ENCODE assay signal across 19 cellular contexts in genomic region chr5:96821260-96821916, GRCh38. TPM values are rescaled to one million over a fixed set of nuclear protein-coding genes. Genes with fewer than 3 reads are reported as not detected.
DNase-seq lines count a peak whose midpoint lies in the region; ATAC-seq, FAIRE-seq and TF ChIP-seq lines count a peak whose summit lies in the region.
"Had no signal": no experiment of that assay in that cellular context is flagged by ENCODE, and none has a peak within 500 bp of the region (broad histone marks: within the 10 kb centered on the region; RNA-seq: fewer than 3 reads in every experiment).

No MANE protein-coding gene starts in this region.

- TF ChIP-seq POLR2A in GM18505 (IDR thresholded peaks at IDR 0.05; ENCODE audit: borderline replicate concordance, extremely low read depth, insufficient read depth, insufficient read length): no peak

- POLR2A ChIA-PET in WTC11 (lab: Charles Lee): no interaction called here

- H3K9me3 ChIP-seq in BLaER1 (no peaks in the 10 kb centered on the region), keratinocyte (ENCODE audit: control insufficient read depth, low read depth, low read length) (no peaks in the 10 kb centered on the region), GM23248 (ENCODE audit: low read depth) (no peaks in the 10 kb centered on the region)
- H3K9me3 ChIP-seq: thoracic aorta had no signal

- no peaks in the 10 kb centered on the region for H3K36me3 ChIP-seq in BLaER1
- H3K36me3 ChIP-seq in keratinocyte (ENCODE audit: control insufficient read depth in 2 of 2, extremely low read depth in 1 of 2, insufficient read depth in 2 of 2, low read length in 2 of 2): no peaks in the 10 kb centered on the region
- no peaks in the 10 kb centered on the region for H3K36me3 ChIP-seq in GM23248 (ENCODE audit: low read depth)
- H3K36me3 ChIP-seq: thoracic aorta had no signal

- H3K27me3 Mint-ChIP-seq in WTC11 (ENCODE audit: low read depth): no peaks in the 10 kb centered on the region
- H3K27me3 Mint-ChIP-seq in activated T-cell treated with anti-CD3 and anti-CD28 coated beads, Interleukin-2, amount 50 U/mL, for 72 hours (ENCODE audit: low read depth): no peaks in the 10 kb centered on the region
- no peaks in the 10 kb centered on the region for H3K27me3 Mint-ChIP-seq in glutamatergic neuron (ENCODE audit: unreplicated experiment)
- H3K27me3 Mint-ChIP-seq: activated CD4-positive, alpha-beta T cell treated with anti-CD3 and anti-CD28 coated beads for 36 hours; activated naive CD4-positive, alpha-beta T cell treated with anti-CD3 and anti-CD28 coated beads, Interleukin-2, amount 50 U/mL, for 24 hours had no signal

- H3K27me3 ChIP-seq in BLaER1: no peaks in the 10 kb centered on the region
- H3K27me3 ChIP-seq in keratinocyte (ENCODE audit: control insufficient read depth, extremely low read depth, insufficient read depth, low read length): no peaks in the 10 kb centered on the region
- H3K27me3 ChIP-seq in GM23248 (replicated peaks; ENCODE audit: insufficient read depth): peaks cover 23% of the 10 kb centered on the region; the same call in 1 of the 2 replicates

- H3K79me2 ChIP-seq in keratinocyte (ENCODE audit: control insufficient read depth, insufficient read depth, low read length): no peaks in the 10 kb centered on the region
- H3K79me2 ChIP-seq in GM23248 (ENCODE audit: insufficient read depth): no peaks in the 10 kb centered on the region

- peak overlapping the region; percentile 51 for H3K4me2 ChIP-seq in BLaER1
- peak overlapping the region; percentile 3 for H3K4me2 ChIP-seq in keratinocyte (ENCODE audit: control insufficient read depth, extremely low read depth, insufficient read depth, low read depth, low read length)
- no peak overlapping the region for H3K4me2 ChIP-seq in GM23248 (ENCODE audit: unreplicated experiment)

- peak; percentile 12 for DNase-seq in HS-27A (ENCODE audit: low read depth)
- DNase-seq in WTC11 (ENCODE audit: low spot score): no peak
- DNase-seq in keratinocyte (ENCODE audit: low read depth, low spot score): no peak
- DNase-seq in activated T-cell treated with anti-CD3 and anti-CD28 coated beads, Interleukin-2, amount 50 U/mL, for 72 hours: no peak
- no peak for DNase-seq in GM23248
- no peak for DNase-seq in glutamatergic neuron
- DNase-seq: activated CD4-positive, alpha-beta T cell treated with anti-CD3 and anti-CD28 coated beads for 36 hours; DMS 273 treated with DMSO at 0.1 percent for 48 hours; NCI-H1105 treated with DMSO at 0.1 percent for 48 hours; RPMI8226; stimulated activated CD4-positive, alpha-beta T cell treated with anti-CD3 and anti-CD28 coated beads, Interleukin-4, amount 100 ng/mL, for 4 hours; T-helper 17 cell had no signal

- in situ Hi-C loops in GM23248 (cut with MboI): no loop called here

- H3K9ac ChIP-seq in BLaER1 (no peak overlapping the region), keratinocyte (ENCODE audit: control insufficient read depth, extremely low read depth, insufficient read depth, low read length) (no peak overlapping the region), GM23248 (no peak overlapping the region)

- H3K4me1 Mint-ChIP-seq in WTC11: peaks cover 21% of the 10 kb centered on the region
- H3K4me1 Mint-ChIP-seq in activated T-cell treated with anti-CD3 and anti-CD28 coated beads, Interleukin-2, amount 50 U/mL, for 72 hours (ENCODE audit: low read depth): peaks cover 54% of the 10 kb centered on the region
- H3K4me1 Mint-ChIP-seq in glutamatergic neuron (ENCODE audit: low read depth, unreplicated experiment): no peaks in the 10 kb centered on the region

- no peak overlapping the region for H3K27ac ChIP-seq in BLaER1
- H3K27ac ChIP-seq in keratinocyte (ENCODE audit: control insufficient read depth, insufficient read depth, low read length): peak overlapping the region; percentile 4
- H3K27ac ChIP-seq in GM23248: no peak overlapping the region
- H3K27ac ChIP-seq: skin epidermis, thoracic aorta had no signal

- H3K9me3 Mint-ChIP-seq in WTC11: no peaks in the 10 kb centered on the region
- H3K9me3 Mint-ChIP-seq in activated T-cell treated with anti-CD3 and anti-CD28 coated beads, Interleukin-2, amount 50 U/mL, for 72 hours: no peaks in the 10 kb centered on the region
- H3K9me3 Mint-ChIP-seq in glutamatergic neuron (ENCODE audit: unreplicated experiment): peaks cover 2% of the 10 kb centered on the region
- H3K9me3 Mint-ChIP-seq: activated naive CD4-positive, alpha-beta T cell treated with anti-CD3 and anti-CD28 coated beads, Interleukin-2, amount 50 U/mL, for 24 hours; IgD-negative memory B cell had no signal

- no peaks in the 10 kb centered on the region for H4K20me1 ChIP-seq in BLaER1
- no peaks in the 10 kb centered on the region for H4K20me1 ChIP-seq in keratinocyte (ENCODE audit: control insufficient read depth, extremely low read depth, insufficient read depth, low read length)
- no peaks in the 10 kb centered on the region for H4K20me1 ChIP-seq in GM23248 (ENCODE audit: insufficient read depth)

- CTCF ChIA-PET in WTC11 (lab: Charles Lee): interaction anchor here (0.7 to 1.0 kb wide), 2 partner anchors 47 to 222 kb away, joined by 3 read pairs; no protein-coding TSS in a partner anchor

- no peaks in the 10 kb centered on the region for H3K9me1 ChIP-seq in keratinocyte (ENCODE audit: control insufficient read depth, extremely low read depth, insufficient read depth, low read length)

- dilution Hi-C loops in keratinocyte (cut with MboI; ENCODE audit: extremely low pct_ligation_motif_present, low sequenced_read_pairs): no loop called here

- WGBS in GM23248 (ENCODE audit: low coverage in 1 of 2, low lambda C conversion rate in 2 of 2, missing lambda C conversion rate in 2 of 2), 2 experiments: 67 to 83% methylated on average over 2 of the region's 2 CpGs

- TF ChIP-seq CTCF in WTC11 (IDR thresholded peaks at IDR 0.05) (no peak), keratinocyte (optimal IDR thresholded peaks at IDR 0.05 in 1 of 3, IDR thresholded peaks at IDR 0.05 in 1 of 3, conservative IDR thresholded peaks at IDR 0.05 in 1 of 3; ENCODE audit: extremely low read depth in 1 of 3, insufficient read depth in 2 of 3, low read length in 3 of 3) (no peak), glutamatergic neuron (IDR thresholded peaks at IDR 0.05; ENCODE audit: partially characterized antibody, unreplicated experiment) (no peak)

- H3K36me3 Mint-ChIP-seq in WTC11 (no peaks in the 10 kb centered on the region), glutamatergic neuron (ENCODE audit: unreplicated experiment) (no peaks in the 10 kb centered on the region)
- no peaks in the 10 kb centered on the region for H3K36me3 Mint-ChIP-seq in activated T-cell treated with anti-CD3 and anti-CD28 coated beads, Interleukin-2, amount 50 U/mL, for 72 hours (ENCODE audit: insufficient read depth in 2 of 2)
- H3K36me3 Mint-ChIP-seq: activated naive CD4-positive, alpha-beta T cell treated with anti-CD3 and anti-CD28 coated beads, Interleukin-2, amount 50 U/mL, for 24 hours had no signal

- no peaks in the 10 kb centered on the region for H3K9me2 ChIP-seq in GM23248 (ENCODE audit: insufficient read depth)

- no peak for FAIRE-seq in keratinocyte (lab: Jason Lieb, UNC)

- H3K4me3 ChIP-seq in BLaER1 (no peak overlapping the region), keratinocyte (ENCODE audit: control insufficient read depth in 2 of 3, extremely low read depth in 1 of 3, insufficient read depth in 2 of 3, low read depth in 1 of 3, low read length in 3 of 3) (no peak overlapping the region), GM23248 (no peak overlapping the region)
- H3K4me3 ChIP-seq: skin epidermis, thoracic aorta had no signal

- H3K4me3 Mint-ChIP-seq in WTC11: no peak overlapping the region
- peak overlapping the region in 1 of 2 donors; percentile 8 for H3K4me3 Mint-ChIP-seq in activated T-cell treated with anti-CD3 and anti-CD28 coated beads, Interleukin-2, amount 50 U/mL, for 72 hours
- no peak overlapping the region for H3K4me3 Mint-ChIP-seq in glutamatergic neuron (ENCODE audit: unreplicated experiment)
- H3K4me3 Mint-ChIP-seq: activated CD4-positive, alpha-beta T cell treated with anti-CD3 and anti-CD28 coated beads for 36 hours; activated naive CD4-positive, alpha-beta T cell treated with anti-CD3 and anti-CD28 coated beads, Interleukin-2, amount 50 U/mL, for 24 hours; IgD-negative memory B cell; T-helper 17 cell had no signal

- peak overlapping the region; percentile 24 for H2AFZ ChIP-seq in keratinocyte (ENCODE audit: control insufficient read depth, low read length)
- no peak overlapping the region for H2AFZ ChIP-seq in GM23248

- peak overlapping the region; percentile 51; the same call in 1 of the 2 replicates for H3K27ac Mint-ChIP-seq in WTC11
- no peak overlapping the region for H3K27ac Mint-ChIP-seq in activated T-cell treated with anti-CD3 and anti-CD28 coated beads, Interleukin-2, amount 50 U/mL, for 72 hours
- H3K27ac Mint-ChIP-seq in glutamatergic neuron (ENCODE audit: unreplicated experiment): no peak overlapping the region
- H3K27ac Mint-ChIP-seq: activated CD4-positive, alpha-beta T cell treated with anti-CD3 and anti-CD28 coated beads for 36 hours; activated naive CD4-positive, alpha-beta T cell treated with anti-CD3 and anti-CD28 coated beads, Interleukin-2, amount 50 U/mL, for 24 hours; IgD-negative memory B cell; T-helper 17 cell had no signal

- H3K4me1 ChIP-seq in BLaER1: peaks cover 44% of the 10 kb centered on the region
- peaks cover 30% of the 10 kb centered on the region for H3K4me1 ChIP-seq in keratinocyte (ENCODE audit: control insufficient read depth, extremely low read depth, insufficient read depth, low read length)
- peaks cover 20% of the 10 kb centered on the region for H3K4me1 ChIP-seq in GM23248 (ENCODE audit: insufficient read depth)

- ATAC-seq in WTC11 (peak; percentile 68), GM18505 (IDR thresholded peaks at IDR 0.05; ENCODE audit: unreplicated experiment) (no peak)
- no peak for ATAC-seq in activated T-cell treated with anti-CD3 and anti-CD28 coated beads, Interleukin-2, amount 50 U/mL, for 72 hours (replicated peaks in 1 of 2)
- ATAC-seq: activated CD4-positive, alpha-beta T cell treated with anti-CD3 and anti-CD28 coated beads for 36 hours; left lobe of liver; T-helper 17 cell had no signal

- peaks cover 16% of the 10 kb centered on the region for H3F3A ChIP-seq in GM23248 (ENCODE audit: insufficient read depth)

RNA-seq across cellular contexts. Expression of gene ERAP1, which starts 13.6 kb away (rescaled TPM):
- total RNA-seq in WTC11 (2021) (10.6 to 13.9 TPM (median 11.7 TPM) in 3 replicates), glutamatergic neuron (ENCODE audit: unreplicated experiment) (12.0 TPM)
- polyA plus RNA-seq in keratinocyte (29.7 to 56.2 TPM (median 34.9 TPM) in 3 replicates), GM23248 (2016; fragmentation: Nextera tagmentation; extraction: Ambion mirVana) (8.7 and 9.0 TPM in 2 replicates)
- 6.2 TPM for polyA plus RNA-seq in keratinocyte (2011; ENCODE audit: low read depth)
- 15.2 and 20.2 TPM in 2 replicates for polyA plus RNA-seq in keratinocyte (2011; cell fraction: cytosol; rRNA removed)
- polyA plus RNA-seq in keratinocyte (2011; cell fraction: nucleus; rRNA removed): 46.4 and 48.0 TPM in 2 replicates
- 5.8 and 32.4 TPM in 2 replicates for polyA plus RNA-seq in keratinocyte (2012; ENCODE audit: low replicate concordance)
- 42.8 to 97.6 TPM (median 66.8 TPM) in 3 replicates for polyA minus RNA-seq in keratinocyte
- polyA minus RNA-seq in keratinocyte (2011; cell fraction: cytosol; rRNA and poly(A)+ RNA removed): 15.5 TPM
- polyA minus RNA-seq in keratinocyte (2011; cell fraction: nucleus; rRNA and poly(A)+ RNA removed): 24.8 and 55.7 TPM in 2 replicates
- 100 to 1,000 TPM in 1 of 2 donors, 10 to 100 TPM in 1; 91.3 to 105 TPM for total RNA-seq in activated T-cell treated with anti-CD3 and anti-CD28 coated beads, Interleukin-2, amount 50 U/mL, for 72 hours
- 16.8 and 21.0 TPM in 2 replicates for total RNA-seq in GM23248 (2014; rRNA removed; shearing (Covaris generic))

RNA-seq across cellular contexts. Expression of gene ERAP2, which starts 54.9 kb away (rescaled TPM):
- total RNA-seq in WTC11 (2021) (0.13 to 0.41 TPM (median 0.21 TPM) in 3 replicates), glutamatergic neuron (ENCODE audit: unreplicated experiment) (not detected)
- polyA plus RNA-seq in keratinocyte (35.2 to 41.0 TPM (median 37.0 TPM) in 3 replicates), GM23248 (2016; fragmentation: Nextera tagmentation; extraction: Ambion mirVana) (0.32 and 1.1 TPM in 2 replicates)
- 1.3 TPM for polyA plus RNA-seq in keratinocyte (2011; ENCODE audit: low read depth)
- 5.7 and 13.4 TPM in 2 replicates for polyA plus RNA-seq in keratinocyte (2011; cell fraction: cytosol; rRNA removed)
- 36.1 and 38.6 TPM in 2 replicates for polyA plus RNA-seq in keratinocyte (2011; cell fraction: nucleus; rRNA removed)
- polyA plus RNA-seq in keratinocyte (2012; ENCODE audit: low replicate concordance): 2.4 and 18.6 TPM in 2 replicates
- 29.1 to 46.4 TPM (median 42.3 TPM) in 3 replicates for polyA minus RNA-seq in keratinocyte
- 15.2 TPM for polyA minus RNA-seq in keratinocyte (2011; cell fraction: cytosol; rRNA and poly(A)+ RNA removed)
- 46.4 and 102 TPM in 2 replicates for polyA minus RNA-seq in keratinocyte (2011; cell fraction: nucleus; rRNA and poly(A)+ RNA removed)
- 100 to 1,000 TPM in 1 of 2 donors, 10 to 100 TPM in 1; 92.1 to 133 TPM for total RNA-seq in activated T-cell treated with anti-CD3 and anti-CD28 coated beads, Interleukin-2, amount 50 U/mL, for 72 hours
- 0.38 and 1.8 TPM in 2 replicates for total RNA-seq in GM23248 (2014; rRNA removed; shearing (Covaris generic))

Comparison
In these comparisons a context has a peak if more than half of its experiments do, and no peak if none do; other contexts are left out.
1. RNA of gene ERAP2, which starts 54.9 kb away (total RNA-seq): 92.1 to 133 TPM in activated T-cell treated with anti-CD3 and anti-CD28 coated beads, Interleukin-2, amount 50 U/mL, for 72 hours; 0.38 to 1.8 TPM in GM23248, 0.13 to 0.41 TPM in WTC11 and not detected in glutamatergic neuron (single experiment); every median in the first group is over 10 times any median in the second.